ENCODE assay signal across 11 cellular contexts in the genomic region with DNA sequence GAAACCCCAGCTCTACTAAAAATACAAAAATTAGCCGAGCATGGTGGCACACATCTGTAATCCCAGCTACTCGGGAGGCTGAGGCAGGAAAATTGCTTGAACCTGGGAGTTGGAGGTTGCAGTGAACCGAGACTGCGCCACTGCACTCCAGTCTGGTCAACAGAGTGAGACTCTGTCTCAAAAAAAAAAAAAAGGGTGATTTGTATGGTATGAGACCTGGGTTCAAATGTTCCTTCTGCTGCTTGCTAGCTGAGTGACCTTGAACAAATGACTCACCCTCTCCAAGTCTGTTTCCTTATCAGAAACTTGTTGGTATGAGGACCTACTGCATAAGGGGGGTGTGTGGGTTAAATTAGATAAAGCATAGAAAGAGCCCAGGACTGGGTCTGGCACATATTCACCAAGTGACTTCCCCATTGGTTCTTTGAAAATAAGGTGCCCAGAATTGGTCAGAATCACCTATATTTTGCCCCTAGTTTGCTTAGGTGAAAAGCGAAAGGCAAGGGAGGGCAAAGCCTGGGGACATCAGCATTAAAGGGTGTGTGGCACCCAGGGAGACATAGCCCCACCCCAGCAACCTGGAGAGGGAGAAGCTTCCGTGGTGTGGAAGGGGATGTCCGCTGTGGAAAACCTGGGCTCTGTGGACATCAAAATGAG. TPM values are rescaled to one million over a fixed set of nuclear protein-coding genes. Genes with fewer than 3 reads are reported as not detected.
DNase-seq lines count a peak whose midpoint lies in the region; ATAC-seq, FAIRE-seq and TF ChIP-seq lines count a peak whose summit lies in the region.
"Had no signal": no experiment of that assay in that cellular context is flagged by ENCODE, and none has a peak within 500 bp of the region (broad histone marks: within the 10 kb centered on the region; RNA-seq: fewer than 3 reads in every experiment).

No MANE protein-coding gene starts in this region.

- DNase-seq in A549 (ENCODE audit: low read depth in 1 of 2, low spot score in 1 of 2) (no peak), SW 1271 (lab: John Stamatoyannopoulos, UW) (no peak), tibial artery (no peak), NCI-H2227 (lab: John Stamatoyannopoulos, UW; ENCODE audit: unreplicated experiment) (no peak)
- no peak for DNase-seq in activated naive CD8-positive, alpha-beta T cell treated with anti-CD3 and anti-CD28 coated beads, Interleukin-2, amount 50 U/mL, for 24 hours
- DNase-seq in naive thymus-derived CD4-positive, alpha-beta T cell, result no peak
- DNase-seq: activated CD4-positive, alpha-beta T cell treated with anti-CD3 and anti-CD28 coated beads for 4 hours; DMS 273 treated with DMSO at 0.1 percent for 48 hours; NCI-H524 treated with DMSO at 0.1 percent for 48 hours had no signal

- H3K4me3 Mint-ChIP-seq in activated naive CD8-positive, alpha-beta T cell treated with anti-CD3 and anti-CD28 coated beads, Interleukin-2, amount 50 U/mL, for 24 hours, result no peak overlapping the region
- peak overlapping the region in 3 of 10 donors; percentile 13 to 56 (median 20) for H3K4me3 Mint-ChIP-seq in naive thymus-derived CD4-positive, alpha-beta T cell

- no peak overlapping the region for H3K9ac ChIP-seq in HUES6 (ENCODE audit: low read length)

- POLR2A ChIA-PET in A549 (lab: Yijun Ruan, JAX), result interaction anchor here (1.5 to 3.2 kb wide), 2 partner anchors 11 to 13 kb away, joined by 3 to 15 read pairs; a partner anchor contains a TSS
- POLR2A ChIA-PET in naive thymus-derived CD4-positive, alpha-beta T cell (lab: Charles Lee), result interaction anchor here (1.0 to 6.1 kb wide), 4 partner anchors 11 to 52 kb away, joined by 3 to 26 read pairs (median 4); a partner anchor contains a TSS

- no peak for TF ChIP-seq POLR2A in A549 (IDR thresholded peaks at IDR 0.05; ENCODE audit: low read length)

- intact Hi-C loops in naive thymus-derived CD4-positive, alpha-beta T cell (cut with micrococcal nuclease), result no loop called here
- intact Hi-C loops in tibial artery (cut with DNase I; ENCODE audit: low total_unique reads), result no loop called here

- no peaks in the 10 kb centered on the region for H3K27me3 Mint-ChIP-seq in activated naive CD8-positive, alpha-beta T cell treated with anti-CD3 and anti-CD28 coated beads, Interleukin-2, amount 50 U/mL, for 24 hours
- H3K27me3 Mint-ChIP-seq in naive thymus-derived CD4-positive, alpha-beta T cell, result no peaks in the 10 kb centered on the region

- H3K36me3 Mint-ChIP-seq in activated naive CD8-positive, alpha-beta T cell treated with anti-CD3 and anti-CD28 coated beads, Interleukin-2, amount 50 U/mL, for 24 hours (ENCODE audit: low read depth), result peaks cover 15% of the 10 kb centered on the region
- H3K36me3 Mint-ChIP-seq in naive thymus-derived CD4-positive, alpha-beta T cell, result peaks cover 0 to 14% (median 10%) of the 10 kb centered on the region in 5 donors

- peak overlapping the region; percentile 53 for H3K27ac Mint-ChIP-seq in activated naive CD8-positive, alpha-beta T cell treated with anti-CD3 and anti-CD28 coated beads, Interleukin-2, amount 50 U/mL, for 24 hours
- H3K27ac Mint-ChIP-seq in naive thymus-derived CD4-positive, alpha-beta T cell, result peak overlapping the region in 7 of 9 donors; percentile 2 to 80 (median 72)

- 78% methylated on average over 7 of the region's 7 CpGs for WGBS in A549 (ENCODE audit: missing lambda C conversion rate)

- H3K4me3 ChIP-seq in A549 (no peak overlapping the region), HUES6 (ENCODE audit: low read depth, low read length) (no peak overlapping the region), tibial artery (no peak overlapping the region)
- no peak overlapping the region for H3K4me3 ChIP-seq in naive thymus-derived CD4-positive, alpha-beta T cell (ENCODE audit: low read length)

- H3K27me3 ChIP-seq in HUES6 (ENCODE audit: control insufficient read depth, insufficient read depth, low read length) (no peaks in the 10 kb centered on the region), tibial artery (no peaks in the 10 kb centered on the region)
- no peaks in the 10 kb centered on the region for H3K27me3 ChIP-seq in naive thymus-derived CD4-positive, alpha-beta T cell (ENCODE audit: control insufficient read depth in 2 of 2, insufficient read depth in 2 of 2, low read length in 2 of 2)

- no peak for TF ChIP-seq CTCF in A549 (IDR thresholded peaks at IDR 0.05)
- no peak for TF ChIP-seq CTCF in tibial artery (IDR thresholded peaks at IDR 0.05)

- peak overlapping the region; percentile 77 for H3K4me2 ChIP-seq in A549

- H3K9me3 Mint-ChIP-seq in activated naive CD8-positive, alpha-beta T cell treated with anti-CD3 and anti-CD28 coated beads, Interleukin-2, amount 50 U/mL, for 24 hours, result no peaks in the 10 kb centered on the region
- H3K9me3 Mint-ChIP-seq in naive thymus-derived CD4-positive, alpha-beta T cell, result no peaks in the 10 kb centered on the region

- H3K4me1 ChIP-seq in A549 (peaks cover 60% of the 10 kb centered on the region), HUES6 (ENCODE audit: control insufficient read depth, insufficient read depth, low read length) (peaks cover 26% of the 10 kb centered on the region), tibial artery (peaks cover 0 to 65% (median 28%) of the 10 kb centered on the region in 4 donors)
- peaks cover 8 to 14% of the 10 kb centered on the region in 2 donors for H3K4me1 ChIP-seq in naive thymus-derived CD4-positive, alpha-beta T cell (ENCODE audit: control insufficient read depth in 2 of 2, insufficient read depth in 2 of 2, low read length in 2 of 2)

- no peak for FAIRE-seq in A549 (lab: Jason Lieb, UNC)

- H3K36me3 ChIP-seq in HUES6 (ENCODE audit: control insufficient read depth, insufficient read depth, low read length) (no peaks in the 10 kb centered on the region; the same call in 1 of the 2 replicates), tibial artery (no peaks in the 10 kb centered on the region)
- H3K36me3 ChIP-seq in naive thymus-derived CD4-positive, alpha-beta T cell (ENCODE audit: control insufficient read depth in 2 of 3, insufficient read depth in 3 of 3, low read length in 3 of 3), result peaks cover 0 to 4% (median 0%) of the 10 kb centered on the region in 3 experiments

- H3K27ac ChIP-seq in A549 (peak overlapping the region; percentile 80 to 88), HUES6 (ENCODE audit: low read depth, low read length) (peak overlapping the region; percentile 66; the same call in 1 of the 2 replicates), tibial artery (no peak overlapping the region)
- H3K27ac ChIP-seq in naive thymus-derived CD4-positive, alpha-beta T cell (ENCODE audit: low read depth, low read length), result peak overlapping the region; percentile 18

- no peak for TF ChIP-seq EP300 in A549 (IDR thresholded peaks at IDR 0.05)

- H3K4me1 Mint-ChIP-seq in activated naive CD8-positive, alpha-beta T cell treated with anti-CD3 and anti-CD28 coated beads, Interleukin-2, amount 50 U/mL, for 24 hours, result peaks cover 59% of the 10 kb centered on the region
- peaks cover 26 to 62% (median 50%) of the 10 kb centered on the region in 7 donors for H3K4me1 Mint-ChIP-seq in naive thymus-derived CD4-positive, alpha-beta T cell

- ATAC-seq in A549 (peak in 1 of 2 experiments; percentile 5; a peak in 2 of 6 replicates), GM18907 (IDR thresholded peaks at IDR 0.05; ENCODE audit: unreplicated experiment) (no peak)
- ATAC-seq in activated naive CD8-positive, alpha-beta T cell treated with anti-CD3 and anti-CD28 coated beads, Interleukin-2, amount 50 U/mL, for 24 hours, result peak; percentile 37
- no peak for ATAC-seq in naive thymus-derived CD4-positive, alpha-beta T cell

- TF ChIP-seq RAD21 in A549 (conservative IDR thresholded peaks at IDR 0.05 in 1 of 2, IDR thresholded peaks at IDR 0.05 in 1 of 2), result no peak

- CTCF ChIA-PET in A549 (lab: Yijun Ruan, JAX), result interaction anchor here (0.8 to 4.8 kb wide), 10 partner anchors 9 to 135 kb away, joined by 3 to 22 read pairs (median 7); a partner anchor contains a TSS
- CTCF ChIA-PET in naive thymus-derived CD4-positive, alpha-beta T cell (lab: Charles Lee), result interaction anchor here (0.6 to 2.1 kb wide), 3 partner anchors 16 to 44 kb away, joined by 3 to 5 read pairs (median 4); no protein-coding TSS in a partner anchor

- H3K9me3 ChIP-seq in A549 (no peaks in the 10 kb centered on the region), HUES6 (ENCODE audit: control insufficient read depth, insufficient read depth, low read depth, low read length) (no peaks in the 10 kb centered on the region), tibial artery (no peaks in the 10 kb centered on the region)
- no peaks in the 10 kb centered on the region for H3K9me3 ChIP-seq in naive thymus-derived CD4-positive, alpha-beta T cell (ENCODE audit: control insufficient read depth in 2 of 3, low read length in 3 of 3)

TF ChIP-seq in A549, 52 proteins besides CTCF, POLR2A, EP300 and RAD21 (continues in another document):
- TF ChIP-seq FOSL2 (IDR thresholded peaks at IDR 0.05) (no peak), FOSL2 (CRISPR knock-in tag; IDR thresholded peaks at IDR 0.05) (peak; percentile 50), RARB (CRISPR knock-in tag; IDR thresholded peaks at IDR 0.05) (no peak), RNF2 (IDR thresholded peaks at IDR 0.05; ENCODE audit: borderline replicate concordance, low read depth) (no peak)

RNA-seq across cellular contexts. Expression of a gene that starts 9.9 kb away (rescaled TPM):
- 7.0 TPM in 2 replicates for polyA plus RNA-seq in A549 (2011; rRNA removed)
- polyA plus RNA-seq in A549 (2012; cell fraction: cytosol; rRNA removed), result 8.1 and 9.1 TPM in 2 replicates
- polyA plus RNA-seq in A549 (2012; cell fraction: nucleus; rRNA removed), result 19.7 and 19.8 TPM in 2 replicates
- 6.5 to 7.0 TPM (median 7.0 TPM) in 3 replicates for polyA plus RNA-seq in A549 (2017; fragmentation: RNase III; extraction: RNeasy Plus Mini Kit Qiagen cat#74134 plus additional on column Dnase treatment)
- polyA minus RNA-seq in A549 (2011; rRNA and poly(A)+ RNA removed), result 6.6 and 7.0 TPM in 2 replicates
- total RNA-seq in naive thymus-derived CD4-positive, alpha-beta T cell, result 10 to 100 TPM; 12.4 to 26.3 (median 15.1) TPM
- 10 to 100 TPM in 1 of 2 donors, 1 to 10 TPM in 1; 8.4 to 14.7 TPM for polyA plus RNA-seq in naive thymus-derived CD4-positive, alpha-beta T cell

RNA-seq across cellular contexts. Expression of a gene that starts 10.9 kb away (rescaled TPM):
- polyA plus RNA-seq in A549 (2011; rRNA removed) (6.0 and 7.8 TPM in 2 replicates), A549 (2017; fragmentation: RNase III; extraction: RNeasy Plus Mini Kit Qiagen cat#74134 plus additional on column Dnase treatment) (6.8 to 7.6 TPM (median 7.5 TPM) in 3 replicates)
- 7.8 and 10.3 TPM in 2 replicates for polyA plus RNA-seq in A549 (2012; cell fraction: cytosol; rRNA removed)
- polyA plus RNA-seq in A549 (2012; cell fraction: nucleus; rRNA removed), result 6.8 and 7.3 TPM in 2 replicates
- 7.6 and 11.6 TPM in 2 replicates for polyA minus RNA-seq in A549 (2011; rRNA and poly(A)+ RNA removed)
- 10 to 100 TPM; 10.7 to 13.3 (median 11.8) TPM for total RNA-seq in naive thymus-derived CD4-positive, alpha-beta T cell
- polyA plus RNA-seq in naive thymus-derived CD4-positive, alpha-beta T cell, result 10 to 100 TPM in 1 of 2 donors, 1 to 10 TPM in 1; 8.6 to 14.8 TPM

RNA-seq across cellular contexts. Expression of a gene that starts 49.6 kb away (rescaled TPM):
- polyA plus RNA-seq in A549 (2011; rRNA removed), result 79.8 and 94.5 TPM in 2 replicates
- polyA plus RNA-seq in A549 (2012; cell fraction: cytosol; rRNA removed), result 191 and 205 TPM in 2 replicates
- polyA plus RNA-seq in A549 (2012; cell fraction: nucleus; rRNA removed), result 242 and 295 TPM in 2 replicates
- 92.6 to 97.2 TPM (median 94.1 TPM) in 3 replicates for polyA plus RNA-seq in A549 (2017; fragmentation: RNase III; extraction: RNeasy Plus Mini Kit Qiagen cat#74134 plus additional on column Dnase treatment)
- polyA minus RNA-seq in A549 (2011; rRNA and poly(A)+ RNA removed), result 95.4 and 96.9 TPM in 2 replicates
- total RNA-seq in naive thymus-derived CD4-positive, alpha-beta T cell, result 10 to 100 TPM; 52.0 to 70.8 (median 61.3) TPM
- polyA plus RNA-seq in naive thymus-derived CD4-positive, alpha-beta T cell, result 10 to 100 TPM; 32.3 to 36.1 TPM

Comparison
In these comparisons a context has a peak if more than half of its experiments do, and no peak if none do; other contexts are left out.
1. H3K27ac ChIP-seq: peak in A549 (2 of 2), HUES6 (single experiment) and naive thymus-derived CD4-positive, alpha-beta T cell (single experiment); none in tibial artery (0 of 2).